14 cellular contexts compared by ENCODE assay signal in genomic region chr2:9228088-9228751, GRCh38. TPM values are rescaled to one million over a fixed set of nuclear protein-coding genes. Genes with fewer than 3 reads are reported as not detected.
DNase-seq lines count a peak whose midpoint lies in the region; ATAC-seq and TF ChIP-seq lines count a peak whose summit lies in the region.
"Had no signal": no experiment of that assay in that cellular context is flagged by ENCODE, and none has a peak within 500 bp of the region (broad histone marks: within the 10 kb centered on the region; RNA-seq: fewer than 3 reads in every experiment).

No MANE protein-coding gene starts in this region.

- no peaks in the 10 kb centered on the region for H3K36me3 ChIP-seq in SJSA1
- H3K36me3 ChIP-seq: cardiac muscle cell, Peyer's patch, sigmoid colon had no signal

- H3K27ac ChIP-seq in SJSA1, result peak overlapping the region; percentile 43
- H3K27ac ChIP-seq: cardiac muscle cell, Peyer's patch had no signal

- H3K9me3 ChIP-seq in SJSA1 (replicated peaks), result no peaks in the 10 kb centered on the region
- H3K9me3 ChIP-seq: Peyer's patch, sigmoid colon had no signal

- DNase-seq in Daoy (ENCODE audit: low read depth) (peak; percentile 66), SJSA1 (ENCODE audit: low read depth in 1 of 2, low spot score in 2 of 2) (peak in 1 of 2 experiments; percentile 73), fibroblast of pulmonary artery (ENCODE audit: low read depth) (peak; percentile 78), non-pigmented ciliary epithelial cell (ENCODE audit: low read depth) (peak; percentile 71)
- DNase-seq in activated CD8-positive, alpha-beta memory T cell treated with anti-CD3 and anti-CD28 coated beads, Interleukin-2, amount 50 U/mL, for 48 hours, result no peak
- DNase-seq in activated effector memory CD4-positive, alpha-beta T cell treated with anti-CD3 and anti-CD28 coated beads, Interleukin-2, amount 50 U/mL, for 16 hours, result no peak
- DNase-seq: activated CD4-positive, alpha-beta T cell treated with anti-CD3 and anti-CD28 coated beads, Interleukin-2, amount 50 U/mL, for 4 hours; erythroblast; Peyer's patch; sigmoid colon had no signal

- no peak overlapping the region for H3K4me3 ChIP-seq in SJSA1
- H3K4me3 ChIP-seq in fibroblast of pulmonary artery (replicated peaks; ENCODE audit: low read depth, low read length), result no peak overlapping the region
- H3K4me3 ChIP-seq: cardiac muscle cell, Peyer's patch, sigmoid colon had no signal

- no peaks in the 10 kb centered on the region for H3K27me3 ChIP-seq in SJSA1 (replicated peaks)
- H3K27me3 ChIP-seq: cardiac muscle cell, Peyer's patch, sigmoid colon had no signal

- H3K4me1 ChIP-seq in SJSA1 (replicated peaks), result peaks cover 64% of the 10 kb centered on the region

- ATAC-seq in HG03460 (IDR thresholded peaks at IDR 0.05; ENCODE audit: unreplicated experiment), result no peak
- ATAC-seq in GM19452 (IDR thresholded peaks at IDR 0.05; ENCODE audit: unreplicated experiment), result no peak
- ATAC-seq: HCT116 had no signal

- TF ChIP-seq CTCF in fibroblast of pulmonary artery (IDR thresholded peaks at IDR 0.05; ENCODE audit: low read length, missing control alignments), result no peak

RNA-seq across cellular contexts. Expression of gene ASAP2, which starts 21.6 kb away (rescaled TPM):
- 20.3 and 22.7 TPM in 2 replicates for total RNA-seq in Daoy (2014; rRNA removed; shearing (Covaris generic))
- 12.9 and 15.5 TPM in 2 replicates for total RNA-seq in SJSA1 (2014; rRNA removed; shearing (Covaris generic))

Comparison
In these comparisons a context has a peak if more than half of its experiments do, and no peak if none do; other contexts are left out.
1. DNase-seq: peak in Daoy (single experiment), fibroblast of pulmonary artery (single experiment) and non-pigmented ciliary epithelial cell (single experiment); none in activated CD8-positive, alpha-beta memory T cell treated with anti-CD3 and anti-CD28 coated beads, Interleukin-2, amount 50 U/mL, for 48 hours (single experiment) and activated effector memory CD4-positive, alpha-beta T cell treated with anti-CD3 and anti-CD28 coated beads, Interleukin-2, amount 50 U/mL, for 16 hours (single experiment).